8 cellular contexts compared by ENCODE assay signal in genomic region chr2:36354816-36355156, GRCh38. TPM values are rescaled to one million over a fixed set of nuclear protein-coding genes. Genes with fewer than 3 reads are reported as not detected.
DNase-seq lines count a peak whose midpoint lies in the region; ATAC-seq and TF ChIP-seq lines count a peak whose summit lies in the region.

No MANE protein-coding gene starts in this region.

- ATAC-seq in GM21786 (IDR thresholded peaks at IDR 0.05; ENCODE audit: unreplicated experiment), result no peak

- DNase-seq in RPMI7951 (ENCODE audit: low read depth), result peak; percentile 29
- DNase-seq in epithelial cell of proximal tubule (ENCODE audit: low read depth), result no peak
- DNase-seq in RKO (ENCODE audit: low spot score), result no peak
- DNase-seq in NOMO-1 treated with dmso at 0.1 percent for 144 hours (lab: John Stamatoyannopoulos, UW; ENCODE audit: unreplicated experiment), result no peak
- DNase-seq in stimulated activated CD8-positive, alpha-beta memory T cell treated with anti-CD3 and anti-CD28 coated beads, Interleukin-4, amount 100 ng/mL, for 48 hours, result no peak

- peaks cover 31% of the 10 kb centered on the region for H3K4me1 ChIP-seq in BLaER1
- H3K4me1 ChIP-seq in neuron (ENCODE audit: insufficient read depth, low read length), result peaks cover 21% of the 10 kb centered on the region

- H3K4me2 ChIP-seq in BLaER1, result peak overlapping the region; percentile 72

- H3K27ac ChIP-seq in BLaER1, result no peak overlapping the region

- H3K4me3 ChIP-seq in BLaER1, result peak overlapping the region; percentile 93
- H3K4me3 ChIP-seq in epithelial cell of proximal tubule (ENCODE audit: low read depth, low read length), result peak overlapping the region; percentile 88
- peak overlapping the region; percentile 49 for H3K4me3 ChIP-seq in neuron (ENCODE audit: low read length)

- TF ChIP-seq CTCF in epithelial cell of proximal tubule (conservative IDR thresholded peaks at IDR 0.05; ENCODE audit: low read depth, low read length), result no peak

- H2AFZ ChIP-seq in neuron (ENCODE audit: low read depth, low read length), result peak overlapping the region; percentile 86

- no peak overlapping the region for H3K9ac ChIP-seq in BLaER1

- H3K36me3 ChIP-seq in BLaER1 (no peaks in the 10 kb centered on the region), neuron (ENCODE audit: insufficient read depth, low read length) (no peaks in the 10 kb centered on the region)

- H3K27me3 ChIP-seq in BLaER1 (no peaks in the 10 kb centered on the region), neuron (ENCODE audit: insufficient read depth, low read length) (no peaks in the 10 kb centered on the region)

- H3K9me3 ChIP-seq in BLaER1 (no peaks in the 10 kb centered on the region), neuron (ENCODE audit: low read length) (no peaks in the 10 kb centered on the region)

- H4K20me1 ChIP-seq in BLaER1, result peaks cover 24% of the 10 kb centered on the region

RNA-seq across cellular contexts. Expression of gene CRIM1, which starts 0.8 kb away (rescaled TPM):
- total RNA-seq in RPMI7951 (2014; rRNA removed; shearing (Covaris generic)), result 35.1 and 44.2 TPM in 2 replicates
- total RNA-seq in epithelial cell of proximal tubule, result 123 and 143 TPM in 2 replicates
